ENCODE assay signal across 8 cellular contexts in genomic region chr20:45890077-45890996, GRCh38. TPM values are rescaled to one million over a fixed set of nuclear protein-coding genes. Genes with fewer than 3 reads are reported as not detected.
A peak's percentile ranks its signal among the peaks of the same experiment; 100 is the strongest.
DNase-seq lines count a peak whose midpoint lies in the region; ATAC-seq and TF ChIP-seq lines count a peak whose summit lies in the region.

No MANE protein-coding gene starts in this region.

- in situ Hi-C loops in Panc1 (cut with HindIII; ENCODE audit: low pct_unique_long_range_greater_than_20kb, low sequenced_read_pairs), result no loop called here

- TF ChIP-seq CTCF in GM12874 (IDR thresholded peaks at IDR 0.05; ENCODE audit: insufficient read depth, low read depth, low read length) (peak; percentile 48; the same call in 1 of the 2 replicates), Panc1 (IDR thresholded peaks at IDR 0.05) (peak; percentile 88), cardiac muscle cell (IDR thresholded peaks at IDR 0.05; ENCODE audit: low read depth, low read length) (peak; percentile 78), osteocyte (IDR thresholded peaks at IDR 0.05) (peak; percentile 84), uterus (IDR thresholded peaks at IDR 0.05) (peak; percentile 68 to 76 (median 72))

- peak; percentile 29 for ATAC-seq in HG03354 (IDR thresholded peaks at IDR 0.05; ENCODE audit: poor library complexity, severe bottlenecking, unreplicated experiment)
- ATAC-seq in Panc1, result peak; percentile 81

- DNase-seq in Panc1 (ENCODE audit: low read depth, low spot score) (no peak), amniotic epithelial cell (ENCODE audit: low read depth) (peak; percentile 79), cardiac muscle cell (ENCODE audit: low read depth in 1 of 2, low spot score in 1 of 2) (peak; percentile 91 to 92), osteocyte (ENCODE audit: extremely low spot score, unreplicated experiment) (peak; percentile 94), uterus (peak; percentile 84 to 85), GDM1 (lab: John Stamatoyannopoulos, UW) (no peak)

- peak overlapping the region; percentile 88 for H3K4me3 Mint-ChIP-seq in osteocyte (ENCODE audit: unreplicated experiment)

- H3K9me3 Mint-ChIP-seq in osteocyte (ENCODE audit: unreplicated experiment), result no peaks in the 10 kb centered on the region

- CTCF ChIA-PET in Panc1 (lab: Charles Lee), result interaction anchor here (0.5 to 1.6 kb wide), 6 partner anchors 9 to 1805 kb away, joined by 3 to 7 read pairs (median 4); partner anchors contain the start of gene ZSWIM1

- peak overlapping the region; percentile 81 for H3K27ac ChIP-seq in Panc1 (ENCODE audit: low read length)
- H3K27ac ChIP-seq in cardiac muscle cell, result peak overlapping the region; percentile 95
- H3K27ac ChIP-seq in uterus, result peak overlapping the region; percentile 87 to 92

- TF ChIP-seq POLR2A in uterus (IDR thresholded peaks at IDR 0.05), result no peak

- H3K36me3 Mint-ChIP-seq in osteocyte (ENCODE audit: unreplicated experiment), result peaks cover 8% of the 10 kb centered on the region

- no peaks in the 10 kb centered on the region for H3K9me3 ChIP-seq in Panc1 (ENCODE audit: control insufficient read depth, insufficient read depth, low read depth, low read length)
- H3K9me3 ChIP-seq in cardiac muscle cell (ENCODE audit: low read depth), result no peaks in the 10 kb centered on the region
- H3K9me3 ChIP-seq in uterus, result no peaks in the 10 kb centered on the region

- peaks cover 22% of the 10 kb centered on the region for H3K4me1 Mint-ChIP-seq in osteocyte (ENCODE audit: unreplicated experiment)

- H3K27me3 Mint-ChIP-seq in osteocyte (ENCODE audit: unreplicated experiment), result no peaks in the 10 kb centered on the region

- no TSS peak for BruUV-seq in Panc1 (replicated peaks; lab: Mats Ljungman, UMichigan)

- H3K4me3 ChIP-seq in Panc1 (ENCODE audit: low read depth in 2 of 2, low read length in 2 of 2) (peak overlapping the region; percentile 68 to 74), cardiac muscle cell (peak overlapping the region; percentile 71), uterus (peak overlapping the region; percentile 76 to 92)

- H3K4me1 ChIP-seq in Panc1 (ENCODE audit: control insufficient read depth, insufficient read depth, low read length) (peaks cover 12% of the 10 kb centered on the region), cardiac muscle cell (ENCODE audit: low read depth) (peaks cover 9% of the 10 kb centered on the region), uterus (peaks cover 3 to 7% of the 10 kb centered on the region in 2 donors)

- peaks cover 3% of the 10 kb centered on the region; the same call in 1 of the 2 replicates for H3K36me3 ChIP-seq in Panc1 (ENCODE audit: control insufficient read depth, insufficient read depth, low read length)
- peaks cover 24% of the 10 kb centered on the region for H3K36me3 ChIP-seq in cardiac muscle cell
- H3K36me3 ChIP-seq in uterus, result no peaks in the 10 kb centered on the region

- intact Hi-C loops in Panc1 (cut with micrococcal nuclease; ENCODE audit: unreplicated experiment), result no loop called here
- intact Hi-C loops in uterus (cut with DNase I; ENCODE audit: low total_unique reads), result no loop called here

- no peaks in the 10 kb centered on the region for H3K27me3 ChIP-seq in Panc1 (ENCODE audit: control insufficient read depth, insufficient read depth, low read length)
- no peaks in the 10 kb centered on the region for H3K27me3 ChIP-seq in cardiac muscle cell
- H3K27me3 ChIP-seq in uterus, result no peaks in the 10 kb centered on the region

- POLR2A ChIA-PET in Panc1 (lab: Charles Lee), result interaction anchor here (1.2 kb wide), 1 partner anchor 9 kb away, joined by 6 read pairs; the partner anchor contains the start of gene ZSWIM1

- H3K27ac Mint-ChIP-seq in osteocyte (ENCODE audit: unreplicated experiment), result peak overlapping the region; percentile 93

RNA-seq across cellular contexts. Expression of gene NEURL2, which starts 0.7 kb away (rescaled TPM):
- 3.0 TPM for total RNA-seq in Panc1 (2021; ENCODE audit: unreplicated experiment)
- 4.1 TPM for polyA plus RNA-seq in Panc1 (2012; ENCODE audit: insufficient read length)
- 77.8 and 81.3 TPM in 2 replicates for total RNA-seq in cardiac muscle cell
- 64.5 and 78.2 TPM in 2 replicates for polyA plus RNA-seq in cardiac muscle cell
- total RNA-seq in osteocyte, result 7.3 and 7.4 TPM in 2 replicates
- total RNA-seq in uterus, result 10 to 100 TPM in 1 of 4 donors, 1 to 10 TPM in 2, under 1 TPM in 1; 0.29 to 11.5 (median 4.7) TPM

RNA-seq across cellular contexts. Expression of gene CTSA, which starts 0.8 kb away (rescaled TPM):
- total RNA-seq in Panc1 (2021; ENCODE audit: unreplicated experiment), result 232 TPM
- polyA plus RNA-seq in Panc1 (2012; ENCODE audit: insufficient read length), result 267 TPM
- 52.3 and 61.6 TPM in 2 replicates for total RNA-seq in cardiac muscle cell
- polyA plus RNA-seq in cardiac muscle cell, result 78.1 and 82.7 TPM in 2 replicates
- 310 and 318 TPM in 2 replicates for total RNA-seq in osteocyte
- total RNA-seq in uterus, result 10 to 100 TPM; 20.6 to 66.9 (median 32.5) TPM

RNA-seq across cellular contexts. Expression of gene SPATA25, which starts 2.9 kb away (rescaled TPM):
- total RNA-seq in Panc1 (2021; ENCODE audit: unreplicated experiment) (1.8 TPM), cardiac muscle cell (35.9 and 42.8 TPM in 2 replicates), osteocyte (2.9 TPM in 2 replicates), uterus (10 to 100 TPM in 1 of 4 donors, 1 to 10 TPM in 3; 2.6 to 16.2 (median 6.0) TPM)
- polyA plus RNA-seq in Panc1 (2012; ENCODE audit: insufficient read length), result 0.99 TPM
- 6.6 and 7.4 TPM in 2 replicates for polyA plus RNA-seq in cardiac muscle cell

RNA-seq across cellular contexts. Expression of gene ZSWIM1, which starts 9.3 kb away (rescaled TPM):
- total RNA-seq in Panc1 (2021; ENCODE audit: unreplicated experiment) (13.4 TPM), cardiac muscle cell (11.7 and 12.9 TPM in 2 replicates), osteocyte (12.6 and 13.3 TPM in 2 replicates), uterus (10 to 100 TPM in 1 of 4 donors, 1 to 10 TPM in 2, under 1 TPM in 1; 0.77 to 12.2 (median 3.3) TPM)
- polyA plus RNA-seq in Panc1 (2012; ENCODE audit: insufficient read length), result 10.5 TPM
- 13.5 and 13.7 TPM in 2 replicates for polyA plus RNA-seq in cardiac muscle cell

RNA-seq across cellular contexts. Expression of gene PLTP, which starts 21.6 kb away (rescaled TPM):
- 17.7 TPM for total RNA-seq in Panc1 (2021; ENCODE audit: unreplicated experiment)
- 73.4 TPM for polyA plus RNA-seq in Panc1 (2012; ENCODE audit: insufficient read length)
- 71.7 and 90.9 TPM in 2 replicates for total RNA-seq in cardiac muscle cell
- 93.6 and 99.6 TPM in 2 replicates for polyA plus RNA-seq in cardiac muscle cell
- 195 and 211 TPM in 2 replicates for total RNA-seq in osteocyte
- total RNA-seq in uterus, result 100 to 1,000 TPM in 2 of 4 donors, 10 to 100 TPM in 2; 31.2 to 221 (median 113) TPM

Comparison
In these comparisons a context has a peak if more than half of its experiments do, and no peak if none do; other contexts are left out.
1. DNase-seq: peak in amniotic epithelial cell (single experiment), cardiac muscle cell (2 of 2), osteocyte (single experiment) and uterus (2 of 2); none in Panc1 (single experiment) and GDM1 (single experiment).
2. Peak in every context shown above with its lines, with median percentiles within 50 percentile points of each other: CTCF ChIP-seq, H3K27ac ChIP-seq and H3K4me3 ChIP-seq.